15 cellular contexts compared by ENCODE assay signal in the genomic region with DNA sequence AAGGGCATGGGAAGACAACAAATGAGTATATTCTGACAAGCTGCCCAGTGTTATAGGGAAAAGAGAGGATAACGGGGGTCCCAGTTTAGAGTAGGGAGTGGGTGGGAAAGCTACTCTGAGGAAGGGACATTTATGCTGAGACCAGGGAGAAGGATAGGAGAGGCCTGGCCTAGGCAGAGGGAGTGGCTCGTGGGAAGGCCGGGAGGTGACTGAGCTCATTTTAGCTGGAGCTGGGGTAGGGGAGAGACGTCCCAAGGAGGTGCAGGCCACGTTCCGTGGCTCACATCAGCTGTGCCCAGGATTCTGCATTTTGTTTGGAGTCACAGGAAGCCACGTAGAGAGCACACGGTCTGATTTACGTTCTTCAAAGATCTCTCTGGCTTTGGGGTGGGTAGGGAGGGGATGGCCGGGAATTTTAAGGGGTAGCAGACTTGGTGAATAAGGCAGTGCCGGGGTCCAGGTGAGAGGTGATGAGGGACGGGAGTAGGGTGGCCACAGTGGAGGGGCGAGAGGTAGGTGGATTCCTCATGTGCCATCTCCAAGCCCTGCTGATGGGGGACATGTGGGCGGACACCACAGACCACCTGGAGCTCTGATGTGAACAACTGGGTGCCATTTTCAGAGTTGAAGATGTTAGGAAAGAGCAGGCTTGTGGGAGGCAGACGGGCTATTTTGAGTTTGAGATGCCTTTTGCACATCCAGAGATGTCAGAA. TPM values are rescaled to one million over a fixed set of nuclear protein-coding genes. Genes with fewer than 3 reads are reported as not detected.
DNase-seq lines count a peak whose midpoint lies in the region; ATAC-seq and TF ChIP-seq lines count a peak whose summit lies in the region.
"Had no signal": no experiment of that assay in that cellular context is flagged by ENCODE, and none has a peak within 500 bp of the region (broad histone marks: within the 10 kb centered on the region; RNA-seq: fewer than 3 reads in every experiment).

No MANE protein-coding gene starts in this region.

- H3K79me2 ChIP-seq in PC-3 (ENCODE audit: low read length) = peaks cover 62% of the 10 kb centered on the region

- H3K27me3 Mint-ChIP-seq in activated CD4-positive, alpha-beta T cell treated with anti-CD3 and anti-CD28 coated beads, Interleukin-2, amount 10 ng/mL, durations not matched to agents 7 days and 5 days = no peaks in the 10 kb centered on the region

- no peak overlapping the region for H3K4me3 ChIP-seq in PC-3 (ENCODE audit: low read length)
- peak overlapping the region; percentile 91 for H3K4me3 ChIP-seq in coronary artery
- H3K4me3 ChIP-seq in lung = no peak overlapping the region
- H3K4me3 ChIP-seq in stomach smooth muscle (ENCODE audit: low read length in 2 of 2) = peak overlapping the region; percentile 40 to 69
- H3K4me3 ChIP-seq: HAP-1, neural progenitor cell had no signal

- no peaks in the 10 kb centered on the region for H3K9me2 ChIP-seq in PC-3 (replicated peaks; ENCODE audit: low read length)

- H3K27ac Mint-ChIP-seq in activated CD4-positive, alpha-beta T cell treated with anti-CD3 and anti-CD28 coated beads, Interleukin-2, amount 10 ng/mL, durations not matched to agents 7 days and 5 days = no peak overlapping the region
- H3K27ac Mint-ChIP-seq: activated CD4-positive, alpha-beta memory T cell treated with anti-CD3 and anti-CD28 coated beads, Interleukin-2, amount 10 ng/mL, durations not matched to agents 7 days and 5 days; neural progenitor cell had no signal

- CTCF ChIA-PET in PC-3 (lab: Charles Lee) = no interaction called here
- CTCF ChIA-PET in activated CD4-positive, alpha-beta T cell treated with anti-CD3 and anti-CD28 coated beads, Interleukin-2, amount 10 ng/mL, durations not matched to agents 7 days and 5 days (lab: Charles Lee) = no interaction called here

- H3K36me3 Mint-ChIP-seq in activated CD4-positive, alpha-beta T cell treated with anti-CD3 and anti-CD28 coated beads, Interleukin-2, amount 10 ng/mL, durations not matched to agents 7 days and 5 days (ENCODE audit: low read depth) = no peaks in the 10 kb centered on the region
- H3K36me3 Mint-ChIP-seq: neural progenitor cell had no signal

- no peak overlapping the region for H2AFZ ChIP-seq in PC-3 (ENCODE audit: low read length)
- H2AFZ ChIP-seq: neural progenitor cell had no signal

- peaks cover 34% of the 10 kb centered on the region for H3K36me3 ChIP-seq in PC-3 (ENCODE audit: low read depth, low read length)
- peaks cover 0 to 18% of the 10 kb centered on the region in 2 donors for H3K36me3 ChIP-seq in lung (ENCODE audit: control insufficient read depth in 2 of 2, insufficient read depth in 2 of 2, low read length in 2 of 2)
- peaks cover 17 to 23% of the 10 kb centered on the region in 2 donors for H3K36me3 ChIP-seq in stomach smooth muscle (ENCODE audit: control insufficient read depth in 2 of 2, insufficient read depth in 2 of 2, low read length in 2 of 2)
- H3K36me3 ChIP-seq: HAP-1, neural progenitor cell had no signal

- ATAC-seq in PC-3 = no peak
- no peak for ATAC-seq in lung (ENCODE audit: insufficient read depth, low FRiP score)
- no peak for ATAC-seq in GM21786 (IDR thresholded peaks at IDR 0.05; ENCODE audit: unreplicated experiment)
- no peak for ATAC-seq in GM21360 (IDR thresholded peaks at IDR 0.05; ENCODE audit: unreplicated experiment)

- H4K20me1 ChIP-seq in PC-3 (ENCODE audit: low read length) = peaks cover 13% of the 10 kb centered on the region; the same call in 1 of the 2 replicates

- H3K4me2 ChIP-seq in PC-3 (ENCODE audit: low read length) = peak overlapping the region; percentile 37
- H3K4me2 ChIP-seq: neural progenitor cell had no signal

- H3K27me3 ChIP-seq in PC-3 (ENCODE audit: low read length) (no peaks in the 10 kb centered on the region), lung (ENCODE audit: control insufficient read depth, insufficient read depth) (no peaks in the 10 kb centered on the region), stomach smooth muscle (ENCODE audit: control insufficient read depth in 1 of 2, insufficient read depth in 2 of 2, low read length in 2 of 2) (no peaks in the 10 kb centered on the region)

- H3K4me1 ChIP-seq in PC-3 (ENCODE audit: insufficient read depth, low read length) = peaks cover 63% of the 10 kb centered on the region
- H3K4me1 ChIP-seq in lung (ENCODE audit: control insufficient read depth in 2 of 2, insufficient read depth in 2 of 2, low read length in 2 of 2) = peaks cover 10 to 41% of the 10 kb centered on the region in 2 donors
- H3K4me1 ChIP-seq in stomach smooth muscle (ENCODE audit: control insufficient read depth, insufficient read depth, low read length) = peaks cover 81% of the 10 kb centered on the region
- H3K4me1 ChIP-seq: HAP-1 had no signal

- no peaks in the 10 kb centered on the region for H3K9me3 Mint-ChIP-seq in activated CD4-positive, alpha-beta T cell treated with anti-CD3 and anti-CD28 coated beads, Interleukin-2, amount 10 ng/mL, durations not matched to agents 7 days and 5 days
- H3K9me3 Mint-ChIP-seq: activated CD4-positive, alpha-beta memory T cell treated with anti-CD3 and anti-CD28 coated beads, Interleukin-2, amount 10 ng/mL, durations not matched to agents 7 days and 5 days; neural progenitor cell had no signal

- POLR2A ChIA-PET in PC-3 (lab: Charles Lee; ENCODE audit: unreplicated experiment) = no interaction called here
- POLR2A ChIA-PET in activated CD4-positive, alpha-beta T cell treated with anti-CD3 and anti-CD28 coated beads, Interleukin-2, amount 10 ng/mL, durations not matched to agents 7 days and 5 days (lab: Charles Lee) = interaction anchor here (0.5 kb wide), 1 partner anchor 284 kb away, joined by 3 read pairs; a partner anchor contains a TSS

- intact Hi-C loops in PC-3 (cut with micrococcal nuclease) = no loop called here

- H3K4me3 Mint-ChIP-seq in activated CD4-positive, alpha-beta T cell treated with anti-CD3 and anti-CD28 coated beads, Interleukin-2, amount 10 ng/mL, durations not matched to agents 7 days and 5 days = no peak overlapping the region
- H3K4me3 Mint-ChIP-seq: activated CD4-positive, alpha-beta memory T cell treated with anti-CD3 and anti-CD28 coated beads, Interleukin-2, amount 10 ng/mL, durations not matched to agents 7 days and 5 days; neural progenitor cell had no signal

- TF ChIP-seq CTCF in PC-3 (conservative IDR thresholded peaks at IDR 0.05; ENCODE audit: low read depth, low read length) = no peak
- TF ChIP-seq CTCF in coronary artery (IDR thresholded peaks at IDR 0.05) = no peak
- no peak for TF ChIP-seq CTCF in lung (IDR thresholded peaks at IDR 0.05; ENCODE audit: control extremely low read depth, extremely low read depth)

- no peak for DNase-seq in PC-3
- peak; percentile 64 for DNase-seq in coronary artery (ENCODE audit: low spot score)
- DNase-seq in lung (ENCODE audit: low spot score) = no peak
- no peak for DNase-seq in activated CD4-positive, alpha-beta T cell treated with anti-CD3 and anti-CD28 coated beads, Interleukin-2, amount 10 ng/mL, durations not matched to agents 7 days and 5 days
- no peak for DNase-seq in DMS 273 treated with DMSO at 0.1 percent for 48 hours (lab: John Stamatoyannopoulos, UW)
- DNase-seq: activated CD4-positive, alpha-beta memory T cell treated with anti-CD3 and anti-CD28 coated beads, Interleukin-2, amount 10 ng/mL, durations not matched to agents 7 days and 5 days; effector CD8-positive, alpha-beta T cell; NCI-H2029; SIG-M5; T1000 had no signal

- no TSS peak for BruUV-seq in PC-3 (replicated peaks; lab: Mats Ljungman, UMichigan)

- peaks cover 2% of the 10 kb centered on the region for H3K4me1 Mint-ChIP-seq in activated CD4-positive, alpha-beta T cell treated with anti-CD3 and anti-CD28 coated beads, Interleukin-2, amount 10 ng/mL, durations not matched to agents 7 days and 5 days

- no peaks in the 10 kb centered on the region for H3K9me3 ChIP-seq in PC-3 (ENCODE audit: low read length)
- no peaks in the 10 kb centered on the region for H3K9me3 ChIP-seq in lung (ENCODE audit: control insufficient read depth in 2 of 2, insufficient read depth in 1 of 2, low read length in 1 of 2)
- no peaks in the 10 kb centered on the region for H3K9me3 ChIP-seq in stomach smooth muscle (ENCODE audit: control insufficient read depth in 2 of 2, low read length in 2 of 2)
- H3K9me3 ChIP-seq: HAP-1 had no signal

- H3K27ac ChIP-seq in PC-3 (ENCODE audit: low read length) (peak overlapping the region; percentile 38), coronary artery (peak overlapping the region; percentile 95 to 99), lung (ENCODE audit: low read depth in 1 of 2, low read length in 1 of 2) (peak overlapping the region; percentile 58 to 61), stomach smooth muscle (ENCODE audit: low read length) (peak overlapping the region; percentile 99)
- H3K27ac ChIP-seq: neural progenitor cell had no signal

- H3F3A ChIP-seq in PC-3 (ENCODE audit: low read length, unreplicated experiment) = no peaks in the 10 kb centered on the region

- WGBS in lung, 2 donors = 84 to 89% methylated on average over 15 of the region's 15 CpGs

- H3K9ac ChIP-seq in PC-3 (ENCODE audit: low read length) (no peak overlapping the region), stomach smooth muscle (ENCODE audit: low read length in 2 of 2) (peak overlapping the region; percentile 73 to 92)
- H3K9ac ChIP-seq: neural progenitor cell had no signal

RNA-seq across cellular contexts. Expression of a gene that starts 4.7 kb away (rescaled TPM):
- total RNA-seq in PC-3 (2014; rRNA removed) = 176 and 217 TPM in 2 replicates
- total RNA-seq in lung = 10 to 100 TPM; 89.4 to 90.9 TPM
- 10 to 100 TPM; 64.1 to 78.9 TPM for polyA plus RNA-seq in lung
- total RNA-seq in activated CD4-positive, alpha-beta T cell treated with anti-CD3 and anti-CD28 coated beads, Interleukin-2, amount 10 ng/mL, durations not matched to agents 7 days and 5 days = not detected
- total RNA-seq: activated CD4-positive, alpha-beta memory T cell treated with anti-CD3 and anti-CD28 coated beads, Interleukin-2, amount 10 ng/mL, durations not matched to agents 7 days and 5 days had no signal

RNA-seq across cellular contexts. Expression of a gene that starts 36.4 kb away (rescaled TPM):
- not detected in 2 replicates for total RNA-seq in PC-3 (2014; rRNA removed)
- total RNA-seq in lung = under 1 TPM in 1 of 2 donors, not detected in 1; 0.14 TPM
- polyA plus RNA-seq in lung = under 1 TPM in 1 of 2 donors, not detected in 1; 0.08 TPM
- not detected for total RNA-seq in activated CD4-positive, alpha-beta T cell treated with anti-CD3 and anti-CD28 coated beads, Interleukin-2, amount 10 ng/mL, durations not matched to agents 7 days and 5 days
- total RNA-seq: activated CD4-positive, alpha-beta memory T cell treated with anti-CD3 and anti-CD28 coated beads, Interleukin-2, amount 10 ng/mL, durations not matched to agents 7 days and 5 days had no signal

Comparison
In these comparisons a context has a peak if more than half of its experiments do, and no peak if none do; other contexts are left out.
1. H3K27ac ChIP-seq: peak in every context shown above with its lines; median percentile 99 in stomach smooth muscle; 97 in coronary artery; 60 in lung; 38 in PC-3.
2. H3K4me3 ChIP-seq: peak in coronary artery (single experiment) and stomach smooth muscle (2 of 2); none in PC-3 (single experiment) and lung (single experiment).
3. RNA of a gene that starts 4.7 kb away (total RNA-seq): 176 to 217 TPM in PC-3 and 89.4 to 90.9 TPM in lung; not detected in activated CD4-positive, alpha-beta T cell treated with anti-CD3 and anti-CD28 coated beads, Interleukin-2, amount 10 ng/mL, durations not matched to agents 7 days and 5 days; every median in the first group is over 10 times any median in the second.